In the genomic region with DNA sequence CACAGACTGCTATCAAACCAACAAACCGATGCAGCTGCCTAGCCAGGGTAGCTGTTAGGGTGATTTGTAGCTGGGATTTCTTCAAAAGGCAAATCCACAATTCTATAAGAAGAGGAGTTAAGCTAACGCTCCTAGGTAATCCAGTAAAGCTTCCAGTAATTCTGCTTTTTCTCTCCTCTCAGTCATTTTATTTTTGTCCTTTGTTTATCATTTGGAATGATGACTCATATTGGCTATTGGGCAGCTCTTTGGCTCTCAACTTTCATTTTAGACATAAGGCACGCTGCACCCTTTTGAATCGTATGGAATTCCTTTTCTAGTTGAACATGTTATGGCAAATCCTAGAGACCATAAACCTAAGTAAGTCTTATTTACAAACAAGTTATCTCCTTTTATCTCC, we compare ENCODE assay signal across 17 cellular contexts. TPM values are rescaled to one million over a fixed set of nuclear protein-coding genes. Genes with fewer than 3 reads are reported as not detected.
DNase-seq lines count a peak whose midpoint lies in the region; FAIRE-seq and TF ChIP-seq lines count a peak whose summit lies in the region.
"Had no signal": no experiment of that assay in that cellular context is flagged by ENCODE, and none has a peak within 500 bp of the region (broad histone marks: within the 10 kb centered on the region; RNA-seq: fewer than 3 reads in every experiment).

No MANE protein-coding gene starts in this region.

- peaks cover 30% of the 10 kb centered on the region for H3K27me3 ChIP-seq in astrocyte (ENCODE audit: insufficient read depth, low read length)
- H3K27me3 ChIP-seq in dorsolateral prefrontal cortex = peaks cover 0 to 2% (median 0%) of the 10 kb centered on the region in 45 donors
- H3K27me3 ChIP-seq in endodermal cell (ENCODE audit: control insufficient read depth, insufficient read depth, low read length, poor library complexity, severe bottlenecking) = no peaks in the 10 kb centered on the region

- H3K9me3 Mint-ChIP-seq in astrocyte (ENCODE audit: unreplicated experiment) (peaks cover 3% of the 10 kb centered on the region), endodermal cell (peaks cover 5% of the 10 kb centered on the region)
- H3K9me3 Mint-ChIP-seq: activated CD4-positive, alpha-beta memory T cell treated with anti-CD3 and anti-CD28 coated beads for 36 hours; activated T-helper 17 cell treated with anti-CD3 and anti-CD28 coated beads, Interleukin-2, amount 50 U/mL, for 72 hours had no signal

- H4K20me1 ChIP-seq in astrocyte (ENCODE audit: insufficient read depth, low read length) = no peaks in the 10 kb centered on the region

- H3K4me1 Mint-ChIP-seq in astrocyte (ENCODE audit: low read depth, unreplicated experiment) (peaks cover 29% of the 10 kb centered on the region), endodermal cell (peaks cover 3% of the 10 kb centered on the region)

- FAIRE-seq in astrocyte (lab: Jason Lieb, UNC) (no peak), frontal cortex (lab: Jason Lieb, UNC) (no peak)
- FAIRE-seq: D721Med, endometrium had no signal

- H3K9me3 ChIP-seq in astrocyte (ENCODE audit: insufficient read depth, low read depth, low read length) (no peaks in the 10 kb centered on the region), endodermal cell (ENCODE audit: control insufficient read depth, low read length) (peaks cover 6% of the 10 kb centered on the region)
- H3K9me3 ChIP-seq: lower lobe of right lung had no signal

- no peak overlapping the region for H2AFZ ChIP-seq in astrocyte (ENCODE audit: low read depth, low read length)

- H3K4me3 ChIP-seq in astrocyte (ENCODE audit: insufficient read depth, low read depth, low read length) = no peak overlapping the region
- no peak overlapping the region for H3K4me3 ChIP-seq in dorsolateral prefrontal cortex
- H3K4me3 ChIP-seq in endodermal cell (ENCODE audit: low read length) = no peak overlapping the region
- H3K4me3 ChIP-seq: lower lobe of right lung had no signal

- H3K27me3 Mint-ChIP-seq in astrocyte (ENCODE audit: low read depth, unreplicated experiment) = no peaks in the 10 kb centered on the region
- peaks cover 2% of the 10 kb centered on the region for H3K27me3 Mint-ChIP-seq in endodermal cell (ENCODE audit: insufficient read depth)

- WGBS in endodermal cell (ENCODE audit: insufficient coverage in 1 of 2, insufficient read length in 1 of 2), 2 experiments = 92 to 100% methylated on average over 3 to 4 of the region's 4 CpGs

- H3K36me3 ChIP-seq in astrocyte (ENCODE audit: insufficient read depth, low read length) (no peaks in the 10 kb centered on the region), endodermal cell (ENCODE audit: control insufficient read depth, insufficient read depth, low read length) (no peaks in the 10 kb centered on the region)
- H3K36me3 ChIP-seq: lower lobe of right lung had no signal

- TF ChIP-seq CTCF in astrocyte (IDR thresholded peaks at IDR 0.05; ENCODE audit: insufficient read depth, low read depth, low read length) (no peak), dorsolateral prefrontal cortex (IDR thresholded peaks at IDR 0.05 in 54 of 56, conservative IDR thresholded peaks at IDR 0.05 in 2 of 56; ENCODE audit: low read depth in 1 of 56, partially characterized antibody in 56 of 56) (no peak), endodermal cell (conservative IDR thresholded peaks at IDR 0.05) (no peak)

- H3K4me3 Mint-ChIP-seq in astrocyte (ENCODE audit: unreplicated experiment) = no peak overlapping the region
- H3K4me3 Mint-ChIP-seq in endodermal cell = no peak overlapping the region
- H3K4me3 Mint-ChIP-seq: activated CD4-positive, alpha-beta memory T cell treated with anti-CD3 and anti-CD28 coated beads for 36 hours; activated T-helper 17 cell treated with anti-CD3 and anti-CD28 coated beads, Interleukin-2, amount 50 U/mL, for 72 hours had no signal

- H3K27ac ChIP-seq in astrocyte (ENCODE audit: low read depth, low read length) = no peak overlapping the region
- no peak overlapping the region for H3K27ac ChIP-seq in dorsolateral prefrontal cortex
- H3K27ac ChIP-seq in endodermal cell (ENCODE audit: low read depth, low read length) = no peak overlapping the region
- H3K27ac ChIP-seq: lower lobe of right lung had no signal

- in situ Hi-C loops in ACHN (cut with HindIII; ENCODE audit: low pct_ligation_motif_present, low pct_unique_long_range_greater_than_20kb, low sequenced_read_pairs) = no loop called here

- no peak overlapping the region for H3K27ac Mint-ChIP-seq in astrocyte (ENCODE audit: unreplicated experiment)
- H3K27ac Mint-ChIP-seq in endodermal cell = no peak overlapping the region
- H3K27ac Mint-ChIP-seq: activated CD4-positive, alpha-beta memory T cell treated with anti-CD3 and anti-CD28 coated beads for 36 hours; activated T-helper 17 cell treated with anti-CD3 and anti-CD28 coated beads, Interleukin-2, amount 50 U/mL, for 72 hours had no signal

- H3K36me3 Mint-ChIP-seq in astrocyte (ENCODE audit: low read depth, unreplicated experiment) = no peaks in the 10 kb centered on the region
- H3K36me3 Mint-ChIP-seq in endodermal cell (ENCODE audit: low read depth) = no peaks in the 10 kb centered on the region
- H3K36me3 Mint-ChIP-seq: activated CD4-positive, alpha-beta memory T cell treated with anti-CD3 and anti-CD28 coated beads for 36 hours had no signal

- peaks cover 16% of the 10 kb centered on the region for H3K4me1 ChIP-seq in astrocyte (ENCODE audit: insufficient read depth, low read length)
- H3K4me1 ChIP-seq in endodermal cell (ENCODE audit: control insufficient read depth, insufficient read depth, low read length) = no peaks in the 10 kb centered on the region

- H3K9ac ChIP-seq in astrocyte (ENCODE audit: low read length) (no peak overlapping the region), endodermal cell (ENCODE audit: extremely low read depth, low read length, poor library complexity, severe bottlenecking) (no peak overlapping the region)

- intact Hi-C loops in dorsolateral prefrontal cortex (cut with DNase I) = no loop called here

- no peaks in the 10 kb centered on the region for H3K79me2 ChIP-seq in astrocyte (ENCODE audit: insufficient read depth, low read length)

- H3K4me2 ChIP-seq in astrocyte (ENCODE audit: low read length) = peak overlapping the region; percentile 71

- peak; percentile 16 for DNase-seq in A172 (ENCODE audit: low spot score)
- peak; percentile 5 for DNase-seq in HPDE6-E6E7 (ENCODE audit: extremely low spot score)
- DNase-seq in astrocyte (ENCODE audit: low read depth) = peak; percentile 30
- DNase-seq in hepatic stellate cell (ENCODE audit: low spot score) = peak; percentile 44
- DNase-seq in dorsolateral prefrontal cortex = no peak
- no peak for DNase-seq in frontal cortex (ENCODE audit: low spot score in 2 of 2)
- no peak for DNase-seq in endodermal cell
- DNase-seq in ACHN = no peak
- DNase-seq: activated CD4-positive, alpha-beta memory T cell treated with anti-CD3 and anti-CD28 coated beads for 36 hours; hypothalamus; lower lobe of right lung; NCI-H446 treated with DMSO at 0.1 percent for 48 hours; RPMI8226; T1000 had no signal

RNA-seq across cellular contexts. Expression of gene PPARG, which starts 53.2 kb away (rescaled TPM):
- total RNA-seq in A172 (2014; rRNA removed; shearing (Covaris generic)) = 11.9 and 13.2 TPM in 2 replicates
- total RNA-seq in astrocyte (3.0 and 4.4 TPM in 2 replicates), dorsolateral prefrontal cortex (10 to 100 TPM in 46 of 120 experiments, 1 to 10 TPM in 74; 3.3 to 16.9 (median 9.3) TPM), frontal cortex (1.2 TPM), endodermal cell (1 to 10 TPM; 3.8 to 4.5 TPM)
- polyA plus RNA-seq in endodermal cell (2013, experiment 1 of 2) = 0.93 TPM
- polyA plus RNA-seq in endodermal cell (2013, experiment 2 of 2) = 0.58 TPM

Comparison
In these comparisons a context has a peak if more than half of its experiments do, and no peak if none do; other contexts are left out.
1. DNase-seq: peak in A172 (single experiment), HPDE6-E6E7 (single experiment), astrocyte (single experiment) and hepatic stellate cell (single experiment); none in dorsolateral prefrontal cortex (0 of 10), frontal cortex (0 of 2), endodermal cell (single experiment) and ACHN (single experiment).